13 cellular contexts compared by ENCODE assay signal in the genomic region with DNA sequence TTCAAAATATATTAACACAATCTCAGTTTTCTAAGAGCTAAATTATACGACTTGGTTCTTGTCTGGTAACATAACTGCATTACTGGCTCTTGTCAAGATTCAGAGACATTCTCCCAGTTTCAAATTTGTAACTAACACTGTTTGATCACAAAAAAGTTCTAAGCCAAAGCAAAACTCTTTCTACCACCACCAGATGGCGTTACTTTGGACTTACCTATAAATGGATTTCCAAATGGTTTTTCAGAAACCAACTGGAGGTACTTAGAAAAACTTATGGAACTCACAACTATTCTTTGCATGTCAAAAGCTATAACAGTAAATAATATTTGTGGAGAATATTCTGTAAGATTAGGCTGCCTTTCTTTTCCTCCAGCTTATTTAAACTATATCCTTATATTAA. TPM values are rescaled to one million over a fixed set of nuclear protein-coding genes. Genes with fewer than 3 reads are reported as not detected.
A peak's percentile ranks its signal among the peaks of the same experiment; 100 is the strongest.
DNase-seq lines count a peak whose midpoint lies in the region; ATAC-seq and TF ChIP-seq lines count a peak whose summit lies in the region.
"Had no signal": no experiment of that assay in that cellular context is flagged by ENCODE, and none has a peak within 500 bp of the region (broad histone marks: within the 10 kb centered on the region; RNA-seq: fewer than 3 reads in every experiment).

No MANE protein-coding gene starts in this region.

- H3K27me3 ChIP-seq in SU-DHL-6 (ENCODE audit: low read length) = no peaks in the 10 kb centered on the region
- no peaks in the 10 kb centered on the region for H3K27me3 ChIP-seq in hepatocyte
- H3K27me3 ChIP-seq in left lung = no peaks in the 10 kb centered on the region

- no peaks in the 10 kb centered on the region for H3K79me2 ChIP-seq in SU-DHL-6 (ENCODE audit: insufficient read depth, low read length)
- no peaks in the 10 kb centered on the region for H3K79me2 ChIP-seq in hepatocyte

- H3K4me1 ChIP-seq in hepatocyte (ENCODE audit: insufficient read depth) (no peaks in the 10 kb centered on the region), left lung (no peaks in the 10 kb centered on the region)
- H3K4me1 ChIP-seq: psoas muscle had no signal

- H3K4me2 ChIP-seq in SU-DHL-6 (ENCODE audit: low read depth, low read length, poor library complexity, severe bottlenecking) = no peak overlapping the region
- H3K4me2 ChIP-seq in hepatocyte = no peak overlapping the region

- 52% methylated on average over 2 of the region's 2 CpGs for WGBS in hepatocyte (ENCODE audit: low lambda C conversion rate, missing lambda C conversion rate)

- DNase-seq in HCEC 1CT (peak; percentile 12), hepatocyte (ENCODE audit: low spot score) (peak; percentile 11), left lung (no peak), epidermal melanocyte (ENCODE audit: insufficient read length, low spot score) (no peak), NCI-H2196 treated with DMSO at 0.1 percent for 48 hours (lab: John Stamatoyannopoulos, UW; ENCODE audit: unreplicated experiment) (no peak)
- DNase-seq: activated CD4-positive, alpha-beta T cell treated with anti-CD3 and anti-CD28 coated beads for 4 hours; activated naive CD8-positive, alpha-beta T cell treated with anti-CD3 and anti-CD28 coated beads, Interleukin-2, amount 50 U/mL, for 24 hours; GF-D8; NCI-H446 treated with DMSO at 0.1 percent for 48 hours; psoas muscle had no signal

- intact Hi-C loops in left lung (cut with DNase I) = no loop called here

- no peak overlapping the region for H3K4me3 ChIP-seq in SU-DHL-6 (ENCODE audit: insufficient read depth, low read length, poor library complexity, severe bottlenecking)
- H3K4me3 ChIP-seq in hepatocyte = no peak overlapping the region
- no peak overlapping the region for H3K4me3 ChIP-seq in left lung
- H3K4me3 ChIP-seq: psoas muscle had no signal

- no peak overlapping the region for H3K9ac ChIP-seq in SU-DHL-6 (ENCODE audit: low read length)

- TF ChIP-seq CTCF in C4-2B (conservative IDR thresholded peaks at IDR 0.05) (peak; percentile 68), SU-DHL-6 (IDR thresholded peaks at IDR 0.05; ENCODE audit: insufficient read depth, low read length, poor library complexity, severe bottlenecking) (peak; percentile 33), hepatocyte (IDR thresholded peaks at IDR 0.05; ENCODE audit: poor library complexity) (peak; percentile 36), left lung (IDR thresholded peaks at IDR 0.05) (no peak)

- no peaks in the 10 kb centered on the region for H3F3A ChIP-seq in SU-DHL-6 (ENCODE audit: insufficient read depth)

- no peaks in the 10 kb centered on the region for H3K9me3 ChIP-seq in SU-DHL-6 (ENCODE audit: insufficient read depth, low read length)
- no peaks in the 10 kb centered on the region for H3K9me3 ChIP-seq in hepatocyte (ENCODE audit: low read depth)
- peaks cover 0 to 5% of the 10 kb centered on the region in 2 donors for H3K9me3 ChIP-seq in left lung
- H3K9me3 ChIP-seq: psoas muscle had no signal

- 0 out of 2 replicates have a peak, but pooled peaks cover 2% of the 10 kb centered on the region for H3K9me2 ChIP-seq in SU-DHL-6 (replicated peaks; ENCODE audit: insufficient read depth, low read length)
- no peaks in the 10 kb centered on the region for H3K9me2 ChIP-seq in hepatocyte (replicated peaks; ENCODE audit: insufficient read depth)

- ATAC-seq in left lung (no peak), GM18502 (IDR thresholded peaks at IDR 0.05; ENCODE audit: poor library complexity, unreplicated experiment) (no peak)
- ATAC-seq: activated naive CD8-positive, alpha-beta T cell treated with anti-CD3 and anti-CD28 coated beads, Interleukin-2, amount 50 U/mL, for 24 hours; psoas muscle had no signal

- H2AFZ ChIP-seq in SU-DHL-6 (ENCODE audit: low read depth, low read length, severe bottlenecking) (no peak overlapping the region), hepatocyte (no peak overlapping the region)

- H3K27ac ChIP-seq in C4-2B (no peak overlapping the region), SU-DHL-6 (ENCODE audit: low read depth, low read length) (no peak overlapping the region), hepatocyte (no peak overlapping the region), left lung (no peak overlapping the region)
- H3K27ac ChIP-seq: psoas muscle had no signal

- H3K36me3 ChIP-seq in SU-DHL-6 (ENCODE audit: low read length) (no peaks in the 10 kb centered on the region), hepatocyte (replicated peaks; ENCODE audit: insufficient read depth, low read depth) (no peaks in the 10 kb centered on the region), left lung (no peaks in the 10 kb centered on the region)

- no peaks in the 10 kb centered on the region for H4K20me1 ChIP-seq in SU-DHL-6 (ENCODE audit: low read depth, low read length)
- no peaks in the 10 kb centered on the region for H4K20me1 ChIP-seq in hepatocyte (ENCODE audit: insufficient read depth, poor library complexity, severe bottlenecking)

RNA-seq across cellular contexts. Expression of a gene that starts 34.2 kb away (rescaled TPM):
- total RNA-seq in hepatocyte (not detected in 2 replicates), left lung (not detected)
- not detected in 2 replicates for polyA plus RNA-seq in hepatocyte
- total RNA-seq: psoas muscle had no signal
- polyA plus RNA-seq: psoas muscle had no signal

Comparison
In these comparisons a context has a peak if more than half of its experiments do, and no peak if none do; other contexts are left out.
1. CTCF ChIP-seq: peak in C4-2B (single experiment), SU-DHL-6 (single experiment) and hepatocyte (single experiment); none in left lung (0 of 2).
2. DNase-seq: peak in HCEC 1CT (single experiment) and hepatocyte (single experiment); none in left lung (0 of 2), epidermal melanocyte (single experiment) and NCI-H2196 treated with DMSO at 0.1 percent for 48 hours (single experiment).